32 cellular contexts compared by ENCODE assay signal in genomic region chr15:34076785-34077184, GRCh38.
"Had no signal": no experiment of that assay in that cellular context is flagged by ENCODE, and none has a peak within 500 bp of the region (broad histone marks: within the 10 kb centered on the region; RNA-seq: fewer than 3 reads in every experiment).

No MANE protein-coding gene starts in this region.

- H3K4me1 ChIP-seq: adrenal gland, body of pancreas, colonic mucosa, gastrocnemius medialis, heart left ventricle had no signal

- H3K4me3 ChIP-seq: adrenal gland, body of pancreas, cardiac muscle cell, colonic mucosa, gastrocnemius medialis, heart left ventricle had no signal

- DNase-seq: activated B cell treated with CpG ODN at 0.5 μM for 24 hours; activated CD4-positive, alpha-beta memory T cell treated with anti-CD3 and anti-CD28 coated beads for 36 hours; activated CD4-positive, alpha-beta T cell treated with anti-CD3 and anti-CD28 coated beads, Interleukin-2, amount 10 ng/mL, durations not matched to agents 24 days and 14 days; activated CD8-positive, alpha-beta memory T cell treated with anti-CD3 and anti-CD28 coated beads, Interleukin-2, amount 10 ng/mL, durations not matched to agents 7 days and 5 days; activated CD8-positive, alpha-beta memory T cell treated with anti-CD3 and anti-CD28 coated beads, Interleukin-2, amount 50 U/mL, for 4 hours; activated CD8-positive, alpha-beta T cell treated with anti-CD3 and anti-CD28 coated beads, Interleukin-2, amount 10 ng/mL, durations not matched to agents 7 days and 5 days; activated effector memory CD4-positive, alpha-beta T cell treated with anti-CD3 and anti-CD28 coated beads, Interleukin-2, amount 50 U/mL, for 16 hours; activated naive CD4-positive, alpha-beta T cell treated with anti-CD3 and anti-CD28 coated beads for 36 hours; activated naive CD8-positive, alpha-beta T cell treated with anti-CD3 and anti-CD28 coated beads for 36 hours; activated naive CD8-positive, alpha-beta T cell treated with anti-CD3 and anti-CD28 coated beads, Interleukin-2, amount 50 U/mL, for 24 hours; activated T-cell treated with anti-CD3 and anti-CD28 coated beads, Interleukin-2, amount 50 U/mL, for 1 hour; activated T-cell treated with anti-CD3 and anti-CD28 coated beads, Interleukin-2, amount 50 U/mL, for 48 hours; adrenal gland; amygdala; aorta; body of pancreas; central memory CD4-positive, alpha-beta T cell; cerebellar nuclear complex; colonic mucosa; effector CD8-positive, alpha-beta T cell; foreskin fibroblast; gastrocnemius medialis; glutamatergic neuron; heart left ventricle; T-helper 1 cell; T-helper 17 cell; T1000; WERI-Rb-1 had no signal

- H3K9me3 ChIP-seq: adrenal gland, body of pancreas, colonic mucosa, gastrocnemius medialis, heart left ventricle had no signal

- H3K27me3 ChIP-seq: adrenal gland, body of pancreas, cardiac muscle cell, colonic mucosa, gastrocnemius medialis, heart left ventricle had no signal

- FAIRE-seq: endometrium, endothelial cell of umbilical vein had no signal

- H3K27ac ChIP-seq: adrenal gland, body of pancreas, cardiac muscle cell, colonic mucosa, epithelial cell of prostate, gastrocnemius medialis, heart left ventricle, WERI-Rb-1 had no signal

- H3K36me3 ChIP-seq: adrenal gland, cardiac muscle cell, colonic mucosa, WERI-Rb-1 had no signal
